In genomic region chr19:40907968-40908735, GRCh38 we compare ENCODE assay signal across 1 cellular context.
TF ChIP-seq lines count a peak whose summit lies in the region.

No MANE protein-coding gene starts in this region.

TF ChIP-seq in HepG2, 621 proteins besides CTCF, POLR2A, EP300 and RAD21:
- no peak for TF ChIP-seq SNAPC5 (CRISPR knock-in tag; IDR thresholded peaks at IDR 0.05; ENCODE audit: borderline replicate concordance)
- no peak for TF ChIP-seq ONECUT2 (CRISPR knock-in tag; IDR thresholded peaks at IDR 0.05)
- TF ChIP-seq NCOR1 (IDR thresholded peaks at IDR 0.05; ENCODE audit: borderline replicate concordance, low read length): no peak
- no peak for TF ChIP-seq FOXP1 (IDR thresholded peaks at IDR 0.05)
- TF ChIP-seq FOXP1 (CRISPR knock-in tag; IDR thresholded peaks at IDR 0.05): no peak
- TF ChIP-seq ZBTB7A (CRISPR knock-in tag; IDR thresholded peaks at IDR 0.05): no peak
- TF ChIP-seq NFE2L2 (IDR thresholded peaks at IDR 0.05; ENCODE audit: low read length): no peak
- no peak for TF ChIP-seq RAD51 (IDR thresholded peaks at IDR 0.05; ENCODE audit: borderline replicate concordance)
- no peak for TF ChIP-seq ZNF7 (CRISPR knock-in tag; IDR thresholded peaks at IDR 0.05)
- TF ChIP-seq SMAD3 (CRISPR knock-in tag; IDR thresholded peaks at IDR 0.05): no peak
- TF ChIP-seq STAT6 (CRISPR knock-in tag; IDR thresholded peaks at IDR 0.05; ENCODE audit: borderline replicate concordance): no peak
- no peak for TF ChIP-seq ZNF800 (CRISPR knock-in tag; IDR thresholded peaks at IDR 0.05)
